In genomic region chr3:141652349-141652748, GRCh38 we compare ENCODE assay signal across 1 cellular context.
TF ChIP-seq lines count a peak whose summit lies in the region.

No MANE protein-coding gene starts in this region.

TF ChIP-seq in GM23338, 12 proteins besides CTCF, POLR2A, EP300 and RAD21 (continued from another document):
- TF ChIP-seq ZNF462 (CRISPR knock-in tag; IDR thresholded peaks at IDR 0.05): no peak
- TF ChIP-seq ZNF331 (CRISPR knock-in tag; IDR thresholded peaks at IDR 0.05; ENCODE audit: low read depth): no peak
- TF ChIP-seq EZH2phosphoT487 (IDR thresholded peaks at IDR 0.05; ENCODE audit: unreplicated experiment): no peak
- TF ChIP-seq STAT1 (IDR thresholded peaks at IDR 0.05; ENCODE audit: unreplicated experiment): no peak
- TF ChIP-seq EZH2 (IDR thresholded peaks at IDR 0.05; ENCODE audit: low read depth, unreplicated experiment): no peak
- no peak for TF ChIP-seq NANOG (IDR thresholded peaks at IDR 0.05; ENCODE audit: borderline replicate concordance)
- no peak for TF ChIP-seq JUNB (IDR thresholded peaks at IDR 0.05; ENCODE audit: unreplicated experiment)
- no peak for TF ChIP-seq CREB1 (CRISPR knock-in tag; IDR thresholded peaks at IDR 0.05; ENCODE audit: low read depth)
- no peak for TF ChIP-seq REST (IDR thresholded peaks at IDR 0.05; ENCODE audit: unreplicated experiment)
- no peak for TF ChIP-seq POLR2AphosphoS5 (IDR thresholded peaks at IDR 0.05; ENCODE audit: low read depth)
- no peak for TF ChIP-seq ETS1 (IDR thresholded peaks at IDR 0.05)
TF ChIP-seq in GM23338: peak in this region for 0.
